In the genomic region with DNA sequence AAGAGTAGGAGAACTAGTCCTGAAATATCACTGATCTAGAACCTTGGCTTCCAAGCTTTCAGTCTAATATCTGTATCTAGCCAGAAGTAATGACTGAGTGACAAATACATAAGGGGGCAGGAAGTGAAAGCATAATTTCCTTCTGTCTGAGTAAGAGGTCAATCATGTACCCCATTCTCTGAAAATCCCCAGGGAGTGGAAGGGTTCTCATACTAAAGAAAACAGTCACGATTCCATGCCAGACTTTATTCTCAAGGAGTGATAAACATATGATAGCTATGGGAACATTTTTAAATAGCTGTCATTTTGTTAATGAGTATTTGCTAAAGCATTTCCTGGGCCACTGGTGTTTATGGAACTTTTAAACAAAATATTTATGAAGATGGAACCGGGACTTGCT, we compare ENCODE assay signal across 13 cellular contexts.
DNase-seq lines count a peak whose midpoint lies in the region; ATAC-seq, FAIRE-seq and TF ChIP-seq lines count a peak whose summit lies in the region.
"Had no signal": no experiment of that assay in that cellular context is flagged by ENCODE, and none has a peak within 500 bp of the region (broad histone marks: within the 10 kb centered on the region; RNA-seq: fewer than 3 reads in every experiment).

No MANE protein-coding gene starts in this region.

- H4K20me1 ChIP-seq in GM12878 (ENCODE audit: control insufficient read depth, insufficient read depth), result no peaks in the 10 kb centered on the region

- H3K4me1 ChIP-seq in GM12878 (ENCODE audit: control insufficient read depth, insufficient read depth, low read length) (no peaks in the 10 kb centered on the region), muscle layer of duodenum (ENCODE audit: control insufficient read depth in 1 of 2, insufficient read depth in 2 of 2, low read length in 2 of 2) (peaks cover 0 to 27% of the 10 kb centered on the region in 2 donors)

- in situ Hi-C loops in GM12878 (cut with MboI), result no loop called here

- H3K9me3 Mint-ChIP-seq in activated naive CD8-positive, alpha-beta T cell treated with anti-CD3 and anti-CD28 coated beads, Interleukin-2, amount 50 U/mL, for 24 hours, result no peaks in the 10 kb centered on the region

- H3K79me2 ChIP-seq in GM12878 (ENCODE audit: control insufficient read depth, insufficient read depth, low read length), result no peaks in the 10 kb centered on the region

- no peak for TF ChIP-seq CTCF in GM12878 (IDR thresholded peaks at IDR 0.05 in 2 of 3, conservative IDR thresholded peaks at IDR 0.05 in 1 of 3; ENCODE audit: control insufficient read depth in 2 of 3, extremely low read depth in 1 of 3, insufficient read depth in 1 of 3, low read depth in 3 of 3, low read length in 3 of 3)

- H3K27me3 ChIP-seq in GM12878 (replicated peaks in 1 of 2; ENCODE audit: control insufficient read depth in 2 of 2, insufficient read depth in 2 of 2, low read length in 1 of 2) (no peaks in the 10 kb centered on the region), muscle layer of duodenum (ENCODE audit: low read depth, low read length) (no peaks in the 10 kb centered on the region)

- H3K9me3 ChIP-seq in GM12878 (replicated peaks; ENCODE audit: control insufficient read depth, insufficient read depth, low read length) (no peaks in the 10 kb centered on the region), muscle layer of duodenum (ENCODE audit: control insufficient read depth in 1 of 2, low read length in 2 of 2) (no peaks in the 10 kb centered on the region)

- no peak overlapping the region for H3K4me3 Mint-ChIP-seq in activated naive CD8-positive, alpha-beta T cell treated with anti-CD3 and anti-CD28 coated beads, Interleukin-2, amount 50 U/mL, for 24 hours

- H3K4me2 ChIP-seq in GM12878 (ENCODE audit: control insufficient read depth, insufficient read depth), result no peak overlapping the region

- ATAC-seq in HG02981 (IDR thresholded peaks at IDR 0.05; ENCODE audit: unreplicated experiment) (peak; percentile 29), GM12878 (0 out of 3 replicates have a peak, but pooled peaks have one; percentile 19), HG03045 (IDR thresholded peaks at IDR 0.05; ENCODE audit: unreplicated experiment) (no peak)
- ATAC-seq in activated naive CD8-positive, alpha-beta T cell treated with anti-CD3 and anti-CD28 coated beads, Interleukin-2, amount 50 U/mL, for 24 hours, result no peak
- ATAC-seq: sciatic nerve had no signal

- intact Hi-C loops in GM12878 (cut with micrococcal nuclease; ENCODE audit: unreplicated experiment), result no loop called here

- no TSS peak for BruUV-seq in GM12878 (replicated peaks; lab: Mats Ljungman, UMichigan)

- no peaks in the 10 kb centered on the region for H3K36me3 Mint-ChIP-seq in activated naive CD8-positive, alpha-beta T cell treated with anti-CD3 and anti-CD28 coated beads, Interleukin-2, amount 50 U/mL, for 24 hours (ENCODE audit: low read depth)

- no peak for TF ChIP-seq RAD21 in GM12878 (IDR thresholded peaks at IDR 0.05; ENCODE audit: insufficient read depth, low read depth, low read length)

- H3K9ac ChIP-seq in GM12878 (ENCODE audit: control insufficient read depth, insufficient read depth, low read length), result no peak overlapping the region

- SMC1A ChIA-PET in GM12878 (lab: Charles Lee; ENCODE audit: uncharacterized antibody, unreplicated experiment), result interaction anchor here (1.1 to 1.8 kb wide), 2 partner anchors 12 to 14 kb away, joined by 3 to 4 read pairs; no protein-coding TSS in a partner anchor

- H2AFZ ChIP-seq in GM12878 (ENCODE audit: control insufficient read depth, low read depth, low read length), result no peak overlapping the region

- H3K4me1 Mint-ChIP-seq in activated naive CD8-positive, alpha-beta T cell treated with anti-CD3 and anti-CD28 coated beads, Interleukin-2, amount 50 U/mL, for 24 hours, result peaks cover 3% of the 10 kb centered on the region

- WGBS in GM12878 (ENCODE audit: insufficient coverage, insufficient replicate concordance, low lambda C conversion rate, missing lambda C conversion rate), result 15% methylated on average over 2 of the region's 2 CpGs

- no peak overlapping the region for H3K27ac ChIP-seq in GM12878 (ENCODE audit: control insufficient read depth, insufficient read depth)
- peak overlapping the region; percentile 68 for H3K27ac ChIP-seq in muscle layer of duodenum (ENCODE audit: low read length)

- no peaks in the 10 kb centered on the region for H3K27me3 Mint-ChIP-seq in activated naive CD8-positive, alpha-beta T cell treated with anti-CD3 and anti-CD28 coated beads, Interleukin-2, amount 50 U/mL, for 24 hours

- POLR2A ChIA-PET in GM12878 (lab: Charles Lee), result interaction anchor here (1.3 kb wide), 1 partner anchor 18 kb away, joined by 3 read pairs; no protein-coding TSS in a partner anchor

- H3K36me3 ChIP-seq in GM12878 (ENCODE audit: control insufficient read depth in 2 of 2, insufficient read depth in 2 of 2, low read length in 1 of 2) (no peaks in the 10 kb centered on the region), muscle layer of duodenum (ENCODE audit: control insufficient read depth in 1 of 2, insufficient read depth in 2 of 2, low read length in 2 of 2) (no peaks in the 10 kb centered on the region)

- TF ChIP-seq EP300 in GM12878 (IDR thresholded peaks at IDR 0.05; ENCODE audit: borderline replicate concordance in 1 of 2, control insufficient read depth in 1 of 2, low read depth in 2 of 2, low read length in 2 of 2), result no peak

- RAD21 ChIA-PET in GM12878 (lab: Charles Lee; ENCODE audit: unreplicated experiment), result interaction anchor here (0.9 to 1.5 kb wide), 2 partner anchors 13 to 308 kb away, joined by 3 to 4 read pairs; partner anchors contain the start of gene ARHGAP24

- FAIRE-seq in GM12878 (lab: Jason Lieb, UNC), result no peak

- CTCF ChIA-PET in GM12878 (lab: Yijun Ruan, JAX), result interaction anchor here (1.0 to 4.9 kb wide), 2 partner anchors 9 to 13 kb away, joined by 3 to 33 read pairs; no protein-coding TSS in a partner anchor

- peak; percentile 96 for DNase-seq in ELR (ENCODE audit: low read depth)
- DNase-seq in GM12878 (ENCODE audit: low read depth, low spot score), result no peak
- no peak for DNase-seq in NOMO-1 treated with dmso at 0.1 percent for 144 hours (lab: John Stamatoyannopoulos, UW; ENCODE audit: unreplicated experiment)
- no peak for DNase-seq in activated naive CD8-positive, alpha-beta T cell treated with anti-CD3 and anti-CD28 coated beads, Interleukin-2, amount 50 U/mL, for 24 hours
- no peak for DNase-seq in AML-193 (lab: John Stamatoyannopoulos, UW)
- DNase-seq: activated effector memory CD4-positive, alpha-beta T cell treated with Interleukin-2 at 50 U/mL for 16 hours; effector memory CD4-positive, alpha-beta T cell; MM.1S; NK-92 treated with Interleukin-12 subunit alpha and Interleukin-12 subunit beta, amount 100 ng/mL, for 24 hours had no signal

- no peak overlapping the region for H3K4me3 ChIP-seq in GM12878
- H3K4me3 ChIP-seq in muscle layer of duodenum (ENCODE audit: low read depth in 1 of 2, low read length in 2 of 2), result no peak overlapping the region

- no peak for TF ChIP-seq POLR2A in GM12878 (IDR thresholded peaks at IDR 0.05; ENCODE audit: low read depth, low read length)

- no peak overlapping the region for H3K27ac Mint-ChIP-seq in activated naive CD8-positive, alpha-beta T cell treated with anti-CD3 and anti-CD28 coated beads, Interleukin-2, amount 50 U/mL, for 24 hours

TF ChIP-seq in GM12878, 131 proteins besides CTCF, POLR2A, EP300 and RAD21:
- TF ChIP-seq IRF4 (IDR thresholded peaks at IDR 0.05; ENCODE audit: low read depth, low read length) (no peak), MEF2B (IDR thresholded peaks at IDR 0.05; ENCODE audit: partially characterized antibody, poor library complexity, severe bottlenecking) (peak; percentile 73)
- TF ChIP-seq, protein P1, sequence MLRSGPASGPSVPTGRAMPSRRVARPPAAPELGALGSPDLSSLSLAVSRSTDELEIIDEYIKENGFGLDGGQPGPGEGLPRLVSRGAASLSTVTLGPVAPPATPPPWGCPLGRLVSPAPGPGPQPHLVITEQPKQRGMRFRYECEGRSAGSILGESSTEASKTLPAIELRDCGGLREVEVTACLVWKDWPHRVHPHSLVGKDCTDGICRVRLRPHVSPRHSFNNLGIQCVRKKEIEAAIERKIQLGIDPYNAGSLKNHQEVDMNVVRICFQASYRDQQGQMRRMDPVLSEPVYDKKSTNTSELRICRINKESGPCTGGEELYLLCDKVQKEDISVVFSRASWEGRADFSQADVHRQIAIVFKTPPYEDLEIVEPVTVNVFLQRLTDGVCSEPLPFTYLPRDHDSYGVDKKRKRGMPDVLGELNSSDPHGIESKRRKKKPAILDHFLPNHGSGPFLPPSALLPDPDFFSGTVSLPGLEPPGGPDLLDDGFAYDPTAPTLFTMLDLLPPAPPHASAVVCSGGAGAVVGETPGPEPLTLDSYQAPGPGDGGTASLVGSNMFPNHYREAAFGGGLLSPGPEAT (IDR thresholded peaks at IDR 0.05; ENCODE audit: low read depth), result no peak

Comparison
In these comparisons a context has a peak if more than half of its experiments do, and no peak if none do; other contexts are left out.
1. ATAC-seq: peak in HG02981 (single experiment) and GM12878 (single experiment); none in HG03045 (single experiment) and activated naive CD8-positive, alpha-beta T cell treated with anti-CD3 and anti-CD28 coated beads, Interleukin-2, amount 50 U/mL, for 24 hours (single experiment).